Comparison of ENCODE assay signal across 10 cellular contexts in genomic region chr4:145735330-145735638, GRCh38. TPM values are rescaled to one million over a fixed set of nuclear protein-coding genes. Genes with fewer than 3 reads are reported as not detected.
DNase-seq lines count a peak whose midpoint lies in the region; ATAC-seq, FAIRE-seq and TF ChIP-seq lines count a peak whose summit lies in the region.
"Had no signal": no experiment of that assay in that cellular context is flagged by ENCODE, and none has a peak within 500 bp of the region (broad histone marks: within the 10 kb centered on the region; RNA-seq: fewer than 3 reads in every experiment).

No MANE protein-coding gene starts in this region.

- ATAC-seq in omental fat pad (ENCODE audit: low FRiP score): peak; percentile 55
- ATAC-seq in HG03520 (IDR thresholded peaks at IDR 0.05; ENCODE audit: unreplicated experiment): no peak

- DNase-seq in AG20443 (ENCODE audit: low spot score) (peak; percentile 85), NCI-H1048 (lab: John Stamatoyannopoulos, UW) (peak; percentile 69), epidermal melanocyte (ENCODE audit: insufficient read length, low spot score) (peak; percentile 20), omental fat pad (ENCODE audit: low spot score) (no peak), D721Med (ENCODE audit: insufficient read length, low spot score) (no peak), NCI-H2029 treated with DMSO at 0.1 percent for 48 hours (lab: John Stamatoyannopoulos, UW) (no peak)
- no peak for DNase-seq in activated CD4-positive, alpha-beta T cell treated with anti-CD3 and anti-CD28 coated beads for 48 hours
- DNase-seq: spleen had no signal

- FAIRE-seq in D721Med (lab: Jason Lieb, UNC): no peak

- TF ChIP-seq CTCF in omental fat pad (IDR thresholded peaks at IDR 0.05): no peak
- TF ChIP-seq CTCF in D721Med (IDR thresholded peaks at IDR 0.05; ENCODE audit: insufficient read depth, missing control alignments): no peak

RNA-seq across cellular contexts. Expression of gene C4orf51, which starts 55.3 kb away (rescaled TPM):
- total RNA-seq in omental fat pad: not detected
- total RNA-seq: SK-MEL-5, spleen had no signal

Comparison
In these comparisons a context has a peak if more than half of its experiments do, and no peak if none do; other contexts are left out.
1. DNase-seq: peak in AG20443 (single experiment), NCI-H1048 (single experiment) and epidermal melanocyte (single experiment); none in omental fat pad (single experiment), D721Med (single experiment), NCI-H2029 treated with DMSO at 0.1 percent for 48 hours (single experiment) and activated CD4-positive, alpha-beta T cell treated with anti-CD3 and anti-CD28 coated beads for 48 hours (single experiment).